ENCODE assay signal across 8 cellular contexts in genomic region chr2:9473985-9474360, GRCh38. TPM values are rescaled to one million over a fixed set of nuclear protein-coding genes. Genes with fewer than 3 reads are reported as not detected.
DNase-seq lines count a peak whose midpoint lies in the region; ATAC-seq lines count a peak whose summit lies in the region.

No MANE protein-coding gene starts in this region.

- peaks cover 41% of the 10 kb centered on the region for H3K4me1 Mint-ChIP-seq in activated CD8-positive, alpha-beta T cell treated with anti-CD3 and anti-CD28 coated beads, Interleukin-2, amount 10 ng/mL, durations not matched to agents 7 days and 5 days (ENCODE audit: low read depth)

- POLR2A ChIA-PET in activated CD8-positive, alpha-beta T cell treated with anti-CD3 and anti-CD28 coated beads, Interleukin-2, amount 10 ng/mL, durations not matched to agents 7 days and 5 days (lab: Charles Lee), result interaction anchor here (0.6 to 3.5 kb wide), 6 partner anchors 9 to 156 kb away, joined by 3 to 20 read pairs (median 8); partner anchors contain the start of genes ADAM17, CPSF3, ITGB1BP1 and YWHAQ

- CTCF ChIA-PET in activated CD8-positive, alpha-beta T cell treated with anti-CD3 and anti-CD28 coated beads, Interleukin-2, amount 10 ng/mL, durations not matched to agents 7 days and 5 days (lab: Charles Lee), result interaction anchor here (1.1 to 2.0 kb wide), 6 partner anchors 9 to 331 kb away, joined by 3 to 12 read pairs (median 4); partner anchors contain the start of gene ADAM17

- H3K36me3 Mint-ChIP-seq in activated CD8-positive, alpha-beta T cell treated with anti-CD3 and anti-CD28 coated beads, Interleukin-2, amount 10 ng/mL, durations not matched to agents 7 days and 5 days (ENCODE audit: low read depth), result peaks cover 52% of the 10 kb centered on the region

- ATAC-seq in GM19328 (IDR thresholded peaks at IDR 0.05; ENCODE audit: unreplicated experiment) (peak; percentile 25), HG03354 (IDR thresholded peaks at IDR 0.05; ENCODE audit: poor library complexity, severe bottlenecking, unreplicated experiment) (peak; percentile 57)
- ATAC-seq in activated CD8-positive, alpha-beta T cell treated with anti-CD3 and anti-CD28 coated beads, Interleukin-2, amount 10 ng/mL, durations not matched to agents 7 days and 5 days, result peak; percentile 62

- H3K27ac ChIP-seq in effector memory CD4-positive, alpha-beta T cell (ENCODE audit: insufficient read depth, low read length, poor library complexity, severe bottlenecking), result peak overlapping the region; percentile 90
- H3K27ac ChIP-seq in mucosa of rectum (ENCODE audit: low read depth in 2 of 2, low read length in 2 of 2), result peak overlapping the region; percentile 60 to 85

- H3K27me3 Mint-ChIP-seq in activated CD8-positive, alpha-beta T cell treated with anti-CD3 and anti-CD28 coated beads, Interleukin-2, amount 10 ng/mL, durations not matched to agents 7 days and 5 days (ENCODE audit: low read depth), result no peaks in the 10 kb centered on the region

- no peaks in the 10 kb centered on the region for H3K36me3 ChIP-seq in effector memory CD4-positive, alpha-beta T cell (ENCODE audit: control insufficient read depth, insufficient read depth, low read length)
- peaks cover 7 to 14% of the 10 kb centered on the region in 2 donors for H3K36me3 ChIP-seq in mucosa of rectum (ENCODE audit: control insufficient read depth in 2 of 2, insufficient read depth in 2 of 2, low read length in 2 of 2)

- peak overlapping the region; percentile 86 for H3K27ac Mint-ChIP-seq in activated CD8-positive, alpha-beta T cell treated with anti-CD3 and anti-CD28 coated beads, Interleukin-2, amount 10 ng/mL, durations not matched to agents 7 days and 5 days

- peak overlapping the region; percentile 79 for H3K4me3 ChIP-seq in effector memory CD4-positive, alpha-beta T cell (ENCODE audit: insufficient read depth, low read depth, low read length, poor library complexity, severe bottlenecking)
- H3K4me3 ChIP-seq in mucosa of rectum (ENCODE audit: low read length in 2 of 2), result peak overlapping the region; percentile 83

- no peaks in the 10 kb centered on the region for H3K27me3 ChIP-seq in effector memory CD4-positive, alpha-beta T cell (replicated peaks; ENCODE audit: control insufficient read depth, insufficient read depth, low read length, poor library complexity, severe bottlenecking)
- no peaks in the 10 kb centered on the region for H3K27me3 ChIP-seq in mucosa of rectum (ENCODE audit: control insufficient read depth in 2 of 2, insufficient read depth in 2 of 2, low read length in 2 of 2)

- DNase-seq in activated CD8-positive, alpha-beta T cell treated with anti-CD3 and anti-CD28 coated beads, Interleukin-2, amount 10 ng/mL, durations not matched to agents 7 days and 5 days, result peak; percentile 74
- DNase-seq in effector memory CD4-positive, alpha-beta T cell, result peak; percentile 48 to 63 (median 51)
- peak; percentile 19 to 41 for DNase-seq in stimulated activated CD8-positive, alpha-beta memory T cell treated with anti-CD3 and anti-CD28 coated beads, Interleukin-7, amount 100 ng/mL, for 1 hour (ENCODE audit: low read depth in 2 of 2)
- DNase-seq in cerebellar nuclear complex (lab: John Stamatoyannopoulos, UW) (no peak), HT-29 (ENCODE audit: low spot score) (no peak)

- H3K9me3 Mint-ChIP-seq in activated CD8-positive, alpha-beta T cell treated with anti-CD3 and anti-CD28 coated beads, Interleukin-2, amount 10 ng/mL, durations not matched to agents 7 days and 5 days (ENCODE audit: insufficient read depth), result no peaks in the 10 kb centered on the region

- H3K9ac ChIP-seq in mucosa of rectum (ENCODE audit: low read depth in 1 of 2, low read length in 2 of 2), result peak overlapping the region; percentile 77 to 80

- H3K4me3 Mint-ChIP-seq in activated CD8-positive, alpha-beta T cell treated with anti-CD3 and anti-CD28 coated beads, Interleukin-2, amount 10 ng/mL, durations not matched to agents 7 days and 5 days, result peak overlapping the region; percentile 79

- H3K9me3 ChIP-seq in effector memory CD4-positive, alpha-beta T cell (ENCODE audit: control insufficient read depth, low read length), result no peaks in the 10 kb centered on the region
- H3K9me3 ChIP-seq in mucosa of rectum (ENCODE audit: control insufficient read depth in 2 of 2, low read length in 2 of 2), result no peaks in the 10 kb centered on the region

- H3K4me1 ChIP-seq in effector memory CD4-positive, alpha-beta T cell (ENCODE audit: control insufficient read depth, insufficient read depth, low read length, poor library complexity, severe bottlenecking), result peaks cover 13% of the 10 kb centered on the region
- peaks cover 3 to 4% of the 10 kb centered on the region in 2 donors for H3K4me1 ChIP-seq in mucosa of rectum (ENCODE audit: control insufficient read depth in 2 of 2, insufficient read depth in 2 of 2, low read length in 2 of 2)

RNA-seq across cellular contexts. Expression of gene IAH1, which starts 0.4 kb away (rescaled TPM):
- total RNA-seq in activated CD8-positive, alpha-beta T cell treated with anti-CD3 and anti-CD28 coated beads, Interleukin-2, amount 10 ng/mL, durations not matched to agents 7 days and 5 days, result 10 to 100 TPM; 71.7 to 73.3 TPM
- total RNA-seq in HT-29 (2014; rRNA removed; shearing (Covaris generic)), result 32.2 and 35.8 TPM in 2 replicates

RNA-seq across cellular contexts. Expression of gene CPSF3, which starts 50.5 kb away (rescaled TPM):
- 10 to 100 TPM; 54.1 to 55.2 TPM for total RNA-seq in activated CD8-positive, alpha-beta T cell treated with anti-CD3 and anti-CD28 coated beads, Interleukin-2, amount 10 ng/mL, durations not matched to agents 7 days and 5 days
- total RNA-seq in HT-29 (2014; rRNA removed; shearing (Covaris generic)), result 31.7 and 43.9 TPM in 2 replicates

RNA-seq across cellular contexts. Expression of gene ITGB1BP1, which starts 50.6 kb away (rescaled TPM):
- total RNA-seq in activated CD8-positive, alpha-beta T cell treated with anti-CD3 and anti-CD28 coated beads, Interleukin-2, amount 10 ng/mL, durations not matched to agents 7 days and 5 days, result 100 to 1,000 TPM; 170 to 177 TPM
- 27.4 and 33.5 TPM in 2 replicates for total RNA-seq in HT-29 (2014; rRNA removed; shearing (Covaris generic))

Comparison
In these comparisons a context has a peak if more than half of its experiments do, and no peak if none do; other contexts are left out.
1. DNase-seq: peak in activated CD8-positive, alpha-beta T cell treated with anti-CD3 and anti-CD28 coated beads, Interleukin-2, amount 10 ng/mL, durations not matched to agents 7 days and 5 days (single experiment), effector memory CD4-positive, alpha-beta T cell (3 of 3) and stimulated activated CD8-positive, alpha-beta memory T cell treated with anti-CD3 and anti-CD28 coated beads, Interleukin-7, amount 100 ng/mL, for 1 hour (2 of 2); none in cerebellar nuclear complex (0 of 2) and HT-29 (single experiment).
2. Peak in every context shown above with its lines, with median percentiles within 50 percentile points of each other: ATAC-seq.